1 cellular context compared by ENCODE assay signal in the genomic region with DNA sequence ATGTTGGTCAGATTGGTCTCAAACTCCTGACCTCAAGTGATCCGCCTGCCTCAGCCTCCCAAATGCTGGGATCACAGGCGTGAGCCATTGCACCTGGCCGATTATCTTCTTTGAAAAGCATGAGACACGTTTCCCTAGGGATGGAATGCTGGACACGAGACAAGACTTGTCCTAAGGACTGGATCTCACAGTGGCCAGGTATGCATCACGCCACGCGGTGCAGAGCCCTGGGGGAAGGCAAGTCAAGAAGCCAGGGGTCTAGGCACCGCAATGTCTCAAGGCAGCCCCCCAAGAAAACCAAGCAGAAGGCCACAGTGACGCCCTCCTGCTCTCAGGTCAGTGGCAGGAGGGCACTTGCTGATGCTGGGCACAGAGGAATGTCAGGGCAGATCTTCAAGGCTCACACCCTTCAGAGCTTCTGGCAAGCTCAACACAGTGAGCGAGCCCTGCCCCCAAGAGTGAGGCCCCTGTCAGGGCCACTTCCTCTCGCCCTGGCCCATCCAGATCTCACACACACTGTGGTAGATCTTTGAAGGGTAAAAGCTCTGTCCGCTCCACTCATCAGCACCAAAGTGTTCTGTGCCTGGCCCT.
TF ChIP-seq lines count a peak whose summit lies in the region.

No MANE protein-coding gene starts in this region.

TF ChIP-seq in SK-N-SH treated with all-trans-retinoic acid at 6 μM for 48 hours, 23 proteins besides CTCF, POLR2A, EP300 and RAD21 (continued from another document):
- TF ChIP-seq, protein P1, sequence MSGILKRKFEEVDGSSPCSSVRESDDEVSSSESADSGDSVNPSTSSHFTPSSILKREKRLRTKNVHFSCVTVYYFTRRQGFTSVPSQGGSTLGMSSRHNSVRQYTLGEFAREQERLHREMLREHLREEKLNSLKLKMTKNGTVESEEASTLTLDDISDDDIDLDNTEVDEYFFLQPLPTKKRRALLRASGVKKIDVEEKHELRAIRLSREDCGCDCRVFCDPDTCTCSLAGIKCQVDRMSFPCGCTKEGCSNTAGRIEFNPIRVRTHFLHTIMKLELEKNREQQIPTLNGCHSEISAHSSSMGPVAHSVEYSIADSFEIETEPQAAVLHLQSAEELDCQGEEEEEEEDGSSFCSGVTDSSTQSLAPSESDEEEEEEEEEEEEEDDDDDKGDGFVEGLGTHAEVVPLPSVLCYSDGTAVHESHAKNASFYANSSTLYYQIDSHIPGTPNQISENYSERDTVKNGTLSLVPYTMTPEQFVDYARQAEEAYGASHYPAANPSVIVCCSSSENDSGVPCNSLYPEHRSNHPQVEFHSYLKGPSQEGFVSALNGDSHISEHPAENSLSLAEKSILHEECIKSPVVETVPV (CRISPR knock-in tag; IDR thresholded peaks at IDR 0.05), result no peak
- TF ChIP-seq BACH2 (CRISPR knock-in tag; IDR thresholded peaks at IDR 0.05; ENCODE audit: borderline replicate concordance) (no peak), PPARA (CRISPR knock-in tag; IDR thresholded peaks at IDR 0.05; ENCODE audit: borderline replicate concordance) (no peak), CSDC2 (CRISPR knock-in tag; IDR thresholded peaks at IDR 0.05) (no peak), ZFP30 (CRISPR knock-in tag; IDR thresholded peaks at IDR 0.05) (no peak), ZFP3 (CRISPR knock-in tag; IDR thresholded peaks at IDR 0.05) (no peak), TCF4 (CRISPR knock-in tag; IDR thresholded peaks at IDR 0.05; ENCODE audit: borderline replicate concordance) (no peak), ZNF8 (CRISPR knock-in tag; IDR thresholded peaks at IDR 0.05) (no peak), ARNTL (CRISPR knock-in tag; IDR thresholded peaks at IDR 0.05; ENCODE audit: borderline replicate concordance, low read depth) (no peak), TOX (CRISPR knock-in tag; IDR thresholded peaks at IDR 0.05; ENCODE audit: borderline replicate concordance) (no peak), GLIS3 (CRISPR knock-in tag; IDR thresholded peaks at IDR 0.05) (no peak), ZC3H10 (CRISPR knock-in tag; IDR thresholded peaks at IDR 0.05) (no peak), ZNF565 (CRISPR knock-in tag; conservative IDR thresholded peaks at IDR 0.05; ENCODE audit: low read depth) (no peak)
- TF ChIP-seq, protein P2, sequence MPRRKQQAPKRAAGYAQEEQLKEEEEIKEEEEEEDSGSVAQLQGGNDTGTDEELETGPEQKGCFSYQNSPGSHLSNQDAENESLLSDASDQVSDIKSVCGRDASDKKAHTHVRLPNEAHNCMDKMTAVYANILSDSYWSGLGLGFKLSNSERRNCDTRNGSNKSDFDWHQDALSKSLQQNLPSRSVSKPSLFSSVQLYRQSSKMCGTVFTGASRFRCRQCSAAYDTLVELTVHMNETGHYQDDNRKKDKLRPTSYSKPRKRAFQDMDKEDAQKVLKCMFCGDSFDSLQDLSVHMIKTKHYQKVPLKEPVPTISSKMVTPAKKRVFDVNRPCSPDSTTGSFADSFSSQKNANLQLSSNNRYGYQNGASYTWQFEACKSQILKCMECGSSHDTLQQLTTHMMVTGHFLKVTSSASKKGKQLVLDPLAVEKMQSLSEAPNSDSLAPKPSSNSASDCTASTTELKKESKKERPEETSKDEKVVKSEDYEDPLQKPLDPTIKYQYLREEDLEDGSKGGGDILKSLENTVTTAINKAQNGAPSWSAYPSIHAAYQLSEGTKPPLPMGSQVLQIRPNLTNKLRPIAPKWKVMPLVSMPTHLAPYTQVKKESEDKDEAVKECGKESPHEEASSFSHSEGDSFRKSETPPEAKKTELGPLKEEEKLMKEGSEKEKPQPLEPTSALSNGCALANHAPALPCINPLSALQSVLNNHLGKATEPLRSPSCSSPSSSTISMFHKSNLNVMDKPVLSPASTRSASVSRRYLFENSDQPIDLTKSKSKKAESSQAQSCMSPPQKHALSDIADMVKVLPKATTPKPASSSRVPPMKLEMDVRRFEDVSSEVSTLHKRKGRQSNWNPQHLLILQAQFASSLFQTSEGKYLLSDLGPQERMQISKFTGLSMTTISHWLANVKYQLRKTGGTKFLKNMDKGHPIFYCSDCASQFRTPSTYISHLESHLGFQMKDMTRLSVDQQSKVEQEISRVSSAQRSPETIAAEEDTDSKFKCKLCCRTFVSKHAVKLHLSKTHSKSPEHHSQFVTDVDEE (CRISPR knock-in tag; IDR thresholded peaks at IDR 0.05), result no peak
- TF ChIP-seq, protein P3, sequence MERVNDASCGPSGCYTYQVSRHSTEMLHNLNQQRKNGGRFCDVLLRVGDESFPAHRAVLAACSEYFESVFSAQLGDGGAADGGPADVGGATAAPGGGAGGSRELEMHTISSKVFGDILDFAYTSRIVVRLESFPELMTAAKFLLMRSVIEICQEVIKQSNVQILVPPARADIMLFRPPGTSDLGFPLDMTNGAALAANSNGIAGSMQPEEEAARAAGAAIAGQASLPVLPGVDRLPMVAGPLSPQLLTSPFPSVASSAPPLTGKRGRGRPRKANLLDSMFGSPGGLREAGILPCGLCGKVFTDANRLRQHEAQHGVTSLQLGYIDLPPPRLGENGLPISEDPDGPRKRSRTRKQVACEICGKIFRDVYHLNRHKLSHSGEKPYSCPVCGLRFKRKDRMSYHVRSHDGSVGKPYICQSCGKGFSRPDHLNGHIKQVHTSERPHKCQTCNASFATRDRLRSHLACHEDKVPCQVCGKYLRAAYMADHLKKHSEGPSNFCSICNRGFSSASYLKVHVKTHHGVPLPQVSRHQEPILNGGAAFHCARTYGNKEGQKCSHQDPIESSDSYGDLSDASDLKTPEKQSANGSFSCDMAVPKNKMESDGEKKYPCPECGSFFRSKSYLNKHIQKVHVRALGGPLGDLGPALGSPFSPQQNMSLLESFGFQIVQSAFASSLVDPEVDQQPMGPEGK (CRISPR knock-in tag; IDR thresholded peaks at IDR 0.05; ENCODE audit: borderline replicate concordance), result no peak
